31 cellular contexts compared by ENCODE assay signal in genomic region chr1:21105807-21106206, GRCh38.
"Had no signal": no experiment of that assay in that cellular context is flagged by ENCODE, and none has a peak within 500 bp of the region (broad histone marks: within the 10 kb centered on the region; RNA-seq: fewer than 3 reads in every experiment).

No MANE protein-coding gene starts in this region.

- H3K27me3 ChIP-seq: neural progenitor cell, ovary, spleen, suprapubic skin, testis, tibial artery, transverse colon, upper lobe of right lung, uterus had no signal

- ATAC-seq: natural killer cell; psoas muscle; sciatic nerve; stimulated activated memory B cell treated with anti-CD40 and anti-IgM and Interleukin-4, amounts not matched to agents 10 μg/mL and 1 μg/mL and 100 μg/mL, for 72 hours; stimulated activated naive CD8-positive, alpha-beta T cell treated with anti-CD3 and anti-CD28 coated beads, Interleukin-15, amount 100 ng/mL, for 72 hours; stimulated activated naive CD8-positive, alpha-beta T cell treated with anti-CD3 and anti-CD28 coated beads, Interleukin-15, Interleukin-2, amounts not matched to agents 100 U/mL and 50 U/mL, for 24 hours; upper lobe of right lung had no signal

- H3K36me3 ChIP-seq: ovary, suprapubic skin, uterus had no signal

- H3K4me1 Mint-ChIP-seq: neural progenitor cell; stimulated activated memory B cell treated with anti-CD40 and anti-IgM and Interleukin-4, amounts not matched to agents 10 μg/mL and 1 μg/mL and 100 μg/mL, for 72 hours; stimulated activated naive CD8-positive, alpha-beta T cell treated with anti-CD3 and anti-CD28 coated beads, Interleukin-15, amount 100 ng/mL, for 72 hours had no signal

- H2AFZ ChIP-seq: neural progenitor cell, parathyroid adenoma had no signal

- H3K4me1 ChIP-seq: suprapubic skin, testis, tibial artery, upper lobe of right lung, uterus had no signal

- H3K27ac ChIP-seq: neural progenitor cell, ovary, parathyroid adenoma, psoas muscle, skin epidermis, spleen, suprapubic skin, testis, tibial artery, transverse colon, upper lobe of right lung, uterus had no signal

- H3K4me3 ChIP-seq: neural progenitor cell, ovary, psoas muscle, skin epidermis, smooth muscle cell, spleen, suprapubic skin, testis, tibial artery, transverse colon, upper lobe of right lung, uterus had no signal

- DNase-seq: natural killer cell; occipital lobe; ovary; posterior cingulate gyrus; psoas muscle; right cardiac atrium; spleen; stimulated activated CD4-positive, alpha-beta T cell treated with anti-CD3 and anti-CD28 coated beads, Interleukin-12 subunit alpha, Interleukin-12 subunit beta, amount 100 ng/mL, for 4 hours; stimulated activated CD4-positive, alpha-beta T cell treated with anti-CD3 and anti-CD28 coated beads, Interleukin-1b, Interleukin-23, amount 100 ng/mL, for 48 hours; stimulated activated CD4-positive, alpha-beta T cell treated with anti-CD3 and anti-CD28 coated beads, Interleukin-4, amount 100 ng/mL, for 1 hour; stimulated activated CD4-positive, alpha-beta T cell treated with anti-CD3 and anti-CD28 coated beads, Interleukin-4, amount 100 ng/mL, for 4 hours; stimulated activated CD8-positive, alpha-beta memory T cell treated with anti-CD3 and anti-CD28 coated beads, Interleukin-4, amount 100 ng/mL, for 48 hours; stimulated activated naive CD4-positive, alpha-beta T cell; stimulated activated naive CD8-positive, alpha-beta T cell treated with anti-CD3 and anti-CD28 coated beads, Interleukin-15, amount 100 ng/mL, for 72 hours; stimulated activated naive CD8-positive, alpha-beta T cell treated with anti-CD3 and anti-CD28 coated beads, Interleukin-15, Interleukin-2, amounts not matched to agents 100 U/mL and 50 U/mL, for 24 hours; substantia nigra; testis; tibial artery; transverse colon; upper lobe of right lung; uterus had no signal

- H3K9me3 Mint-ChIP-seq: natural killer cell; nephron; neural progenitor cell; stimulated activated memory B cell treated with anti-CD40 and anti-IgM and Interleukin-4, amounts not matched to agents 10 μg/mL and 1 μg/mL and 100 μg/mL, for 72 hours; stimulated activated naive CD8-positive, alpha-beta T cell treated with anti-CD3 and anti-CD28 coated beads, Interleukin-15, amount 100 ng/mL, for 72 hours; type B pancreatic cell had no signal

- H3K9me3 ChIP-seq: ovary, psoas muscle, spleen, suprapubic skin, testis, tibial artery, transverse colon, upper lobe of right lung, uterus had no signal

- H3K9ac ChIP-seq: neural progenitor cell, parathyroid adenoma had no signal

- H3K27ac Mint-ChIP-seq: nephron; neural progenitor cell; progenitor cell of endocrine pancreas; stimulated activated memory B cell treated with anti-CD40 and anti-IgM and Interleukin-4, amounts not matched to agents 10 μg/mL and 1 μg/mL and 100 μg/mL, for 72 hours; stimulated activated naive CD8-positive, alpha-beta T cell treated with anti-CD3 and anti-CD28 coated beads, Interleukin-15, amount 100 ng/mL, for 72 hours; type B pancreatic cell had no signal

- H3K27me3 Mint-ChIP-seq: progenitor cell of endocrine pancreas; stimulated activated memory B cell treated with anti-CD40 and anti-IgM and Interleukin-4, amounts not matched to agents 10 μg/mL and 1 μg/mL and 100 μg/mL, for 72 hours; stimulated activated naive CD8-positive, alpha-beta T cell treated with anti-CD3 and anti-CD28 coated beads, Interleukin-15, amount 100 ng/mL, for 72 hours; type B pancreatic cell had no signal

- H3K36me3 Mint-ChIP-seq: natural killer cell had no signal

- H3K4me2 ChIP-seq: neural progenitor cell, smooth muscle cell had no signal

- H3K4me3 Mint-ChIP-seq: natural killer cell; nephron; neural progenitor cell; stimulated activated memory B cell treated with anti-CD40 and anti-IgM and Interleukin-4, amounts not matched to agents 10 μg/mL and 1 μg/mL and 100 μg/mL, for 72 hours; stimulated activated naive CD8-positive, alpha-beta T cell treated with anti-CD3 and anti-CD28 coated beads, Interleukin-15, amount 100 ng/mL, for 72 hours; type B pancreatic cell had no signal
